ENCODE assay signal across 1 cellular context in genomic region chrX:44071070-44071645, GRCh38.
TF ChIP-seq lines count a peak whose summit lies in the region.

No MANE protein-coding gene starts in this region.

TF ChIP-seq in GM23338, 12 proteins besides CTCF, POLR2A, EP300 and RAD21 (continued from another document):
- TF ChIP-seq REST (IDR thresholded peaks at IDR 0.05; ENCODE audit: unreplicated experiment) (no peak), ETS1 (IDR thresholded peaks at IDR 0.05) (no peak), EZH2phosphoT487 (IDR thresholded peaks at IDR 0.05; ENCODE audit: unreplicated experiment) (no peak), CREB1 (CRISPR knock-in tag; IDR thresholded peaks at IDR 0.05; ENCODE audit: low read depth) (no peak)
